Comparison of ENCODE assay signal across 1 cellular context in the genomic region with DNA sequence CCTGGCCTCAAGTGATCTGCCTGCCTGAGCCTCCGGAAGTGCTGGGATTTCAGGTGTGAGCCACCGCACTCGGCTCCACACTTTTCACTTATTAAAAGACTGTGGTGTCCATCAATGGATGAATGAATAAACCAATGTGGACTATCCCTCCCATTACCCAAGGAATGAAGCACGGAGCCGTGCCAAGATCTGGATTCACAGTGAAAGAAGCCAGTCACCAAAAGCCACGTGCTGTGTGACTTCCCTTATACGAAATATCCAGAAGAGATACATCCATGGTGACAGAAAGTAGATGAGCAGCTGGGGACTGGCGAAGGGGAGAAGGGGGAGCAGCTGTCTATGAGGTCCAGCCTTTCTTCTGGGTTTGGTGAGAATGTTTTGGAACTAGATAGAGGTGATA.
TF ChIP-seq lines count a peak whose summit lies in the region.

No MANE protein-coding gene starts in this region.

TF ChIP-seq in H1, 55 proteins besides CTCF, POLR2A, EP300 and RAD21:
- TF ChIP-seq RNF2 (IDR thresholded peaks at IDR 0.05; ENCODE audit: borderline replicate concordance, low read depth, low read length, missing control alignments, poor library complexity, severe bottlenecking) = no peak
- TF ChIP-seq SIRT6 (IDR thresholded peaks at IDR 0.05; ENCODE audit: low read length) = no peak
- TF ChIP-seq PHF8 (conservative IDR thresholded peaks at IDR 0.05; ENCODE audit: low read depth, low read length) = no peak
- TF ChIP-seq BACH1 (IDR thresholded peaks at IDR 0.05; ENCODE audit: low read length) = no peak
- TF ChIP-seq KDM5A (IDR thresholded peaks at IDR 0.05; ENCODE audit: low read length) = no peak
- TF ChIP-seq BCL11A (IDR thresholded peaks at IDR 0.05; ENCODE audit: low read depth in 2 of 2, low read length in 2 of 2) = no peak
- no peak for TF ChIP-seq SIX5 (IDR thresholded peaks at IDR 0.05; ENCODE audit: low read depth, low read length)
- TF ChIP-seq SP2 (IDR thresholded peaks at IDR 0.05; ENCODE audit: low read length) = no peak
- TF ChIP-seq EZH2 (IDR thresholded peaks at IDR 0.05; ENCODE audit: low read depth, low read length, severe bottlenecking) = no peak
TF ChIP-seq in H1: peak in this region for 0.
